In the genomic region with DNA sequence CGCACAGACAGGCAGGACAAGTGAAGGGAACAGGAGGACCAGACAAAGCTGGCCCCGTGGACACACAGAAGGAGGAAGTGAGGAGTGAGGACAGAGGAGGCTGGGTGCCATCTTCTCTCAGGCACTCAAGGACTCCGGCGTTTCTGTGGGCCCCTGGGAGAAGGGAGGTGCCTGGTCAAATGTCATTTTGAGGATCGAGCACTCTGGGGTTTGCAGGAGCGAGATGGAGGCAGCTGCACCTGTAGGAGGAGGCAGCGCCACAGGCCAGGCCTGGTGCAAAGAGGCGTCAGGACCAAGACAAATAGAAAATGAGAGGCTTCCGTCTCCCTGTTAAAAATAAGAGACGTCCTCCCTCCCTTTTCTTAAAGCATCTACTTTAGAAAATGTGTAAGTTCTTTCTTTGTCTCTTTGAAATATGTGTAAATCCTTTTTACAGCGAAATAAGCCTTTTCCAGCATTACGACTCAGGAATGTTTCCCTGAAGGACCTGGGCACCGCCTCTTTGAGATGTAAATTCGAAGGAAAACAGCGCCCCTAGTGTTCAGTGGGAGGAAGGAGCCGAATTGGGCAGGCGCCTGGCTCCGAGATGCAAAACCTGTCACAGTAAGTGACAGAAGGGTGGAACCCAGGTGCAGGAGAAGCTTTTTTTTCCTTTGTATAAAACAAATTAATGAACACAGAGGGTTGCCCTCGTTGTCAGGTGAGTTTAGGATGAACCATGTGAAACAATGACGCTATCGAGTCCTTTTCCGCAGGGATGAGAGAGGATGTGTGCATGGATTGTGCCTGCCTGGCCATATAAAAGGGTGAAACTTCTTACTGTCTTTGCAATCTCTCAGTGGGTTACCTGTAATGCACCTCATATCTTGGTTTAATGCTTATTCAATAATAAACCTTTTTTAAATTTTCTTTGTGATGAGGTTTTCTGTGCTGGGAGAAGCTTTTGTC, we compare ENCODE assay signal across 8 cellular contexts. TPM values are rescaled to one million over a fixed set of nuclear protein-coding genes. Genes with fewer than 3 reads are reported as not detected.
DNase-seq lines count a peak whose midpoint lies in the region; ATAC-seq and TF ChIP-seq lines count a peak whose summit lies in the region.

No MANE protein-coding gene starts in this region.

- no peak overlapping the region for H3K27ac Mint-ChIP-seq in MCF 10A (ENCODE audit: low read depth, unreplicated experiment)

- intact Hi-C loops in MCF 10A (cut with micrococcal nuclease) (no loop called here), left lung (cut with DNase I) (no loop called here), upper lobe of right lung (cut with DNase I) (no loop called here)

- POLR2A ChIA-PET in MCF 10A (lab: Yijun Ruan, JAX): no interaction called here

- no peaks in the 10 kb centered on the region for H3K36me3 Mint-ChIP-seq in MCF 10A (ENCODE audit: insufficient read depth, unreplicated experiment)

- H3K27me3 ChIP-seq in left lung (peaks cover 0 to 55% of the 10 kb centered on the region in 2 donors), upper lobe of right lung (peaks cover 28% of the 10 kb centered on the region)

- H3K9me3 Mint-ChIP-seq in MCF 10A (ENCODE audit: unreplicated experiment): peaks cover 16% of the 10 kb centered on the region

- H3K4me3 ChIP-seq in GM12875 (ENCODE audit: low read depth, low read length) (no peak overlapping the region), left lung (no peak overlapping the region), upper lobe of right lung (no peak overlapping the region)

- CTCF ChIA-PET in MCF 10A (lab: Yijun Ruan, JAX): interaction anchor here (0.5 to 3.9 kb wide), 14 partner anchors 9 to 560 kb away, joined by 3 to 22 read pairs (median 4); no protein-coding TSS in a partner anchor

- H3K27ac ChIP-seq in left lung (no peak overlapping the region), upper lobe of right lung (no peak overlapping the region)

- TF ChIP-seq CTCF in GM12875 (IDR thresholded peaks at IDR 0.05; ENCODE audit: borderline replicate concordance, insufficient read depth, low read depth, low read length): peak; percentile 76
- TF ChIP-seq CTCF in MCF 10A (IDR thresholded peaks at IDR 0.05; ENCODE audit: unreplicated experiment): peak; percentile 44
- TF ChIP-seq CTCF in left lung (IDR thresholded peaks at IDR 0.05): peak; percentile 83
- peak; percentile 88 for TF ChIP-seq CTCF in upper lobe of right lung (IDR thresholded peaks at IDR 0.05)

- no peaks in the 10 kb centered on the region for H3K36me3 ChIP-seq in left lung
- H3K36me3 ChIP-seq in upper lobe of right lung: no peaks in the 10 kb centered on the region

- H3K27me3 Mint-ChIP-seq in MCF 10A (ENCODE audit: insufficient read depth, unreplicated experiment): no peaks in the 10 kb centered on the region

- H3K4me1 Mint-ChIP-seq in MCF 10A (ENCODE audit: insufficient read depth, unreplicated experiment): no peaks in the 10 kb centered on the region

- ATAC-seq in left lung (peak; percentile 74), upper lobe of right lung (peak; percentile 64)

- BruUV-seq in MCF 10A (replicated peaks; lab: Mats Ljungman, UMichigan): no TSS peak

- no peaks in the 10 kb centered on the region for H3K9me3 ChIP-seq in left lung
- H3K9me3 ChIP-seq in upper lobe of right lung: no peaks in the 10 kb centered on the region

- no peak overlapping the region for H3K4me3 Mint-ChIP-seq in MCF 10A (ENCODE audit: unreplicated experiment)

- no peaks in the 10 kb centered on the region for H3K4me1 ChIP-seq in left lung
- H3K4me1 ChIP-seq in upper lobe of right lung: no peaks in the 10 kb centered on the region

- DNase-seq in NCI-H2227 (lab: John Stamatoyannopoulos, UW; ENCODE audit: unreplicated experiment) (peak; percentile 33), NCI-H2227 treated with DMSO at 0.1 percent for 48 hours (lab: John Stamatoyannopoulos, UW) (no peak), NCI-H2196 (lab: John Stamatoyannopoulos, UW; ENCODE audit: unreplicated experiment) (peak; percentile 63), MCF 10A (ENCODE audit: unreplicated experiment) (peak; percentile 59), left lung (no peak), upper lobe of right lung (no peak)
- no peak for DNase-seq in activated CD8-positive, alpha-beta memory T cell treated with anti-CD3 and anti-CD28 coated beads for 24 hours

RNA-seq across cellular contexts. Expression of gene C4orf50, which starts 1.4 kb away (rescaled TPM):
- not detected in 2 replicates for total RNA-seq in MCF 10A (2022)
- total RNA-seq in left lung: under 1 TPM; 0.03 to 0.10 TPM
- total RNA-seq in upper lobe of right lung: 0.12 TPM

Comparison
In these comparisons a context has a peak if more than half of its experiments do, and no peak if none do; other contexts are left out.
1. DNase-seq: peak in NCI-H2227 (single experiment), NCI-H2196 (single experiment) and MCF 10A (single experiment); none in NCI-H2227 treated with DMSO at 0.1 percent for 48 hours (single experiment), left lung (0 of 2), upper lobe of right lung (single experiment) and activated CD8-positive, alpha-beta memory T cell treated with anti-CD3 and anti-CD28 coated beads for 24 hours (single experiment).
2. Peak in every context shown above with its lines, with median percentiles within 50 percentile points of each other: CTCF ChIP-seq.